Comparison of ENCODE assay signal across 8 cellular contexts in the genomic region with DNA sequence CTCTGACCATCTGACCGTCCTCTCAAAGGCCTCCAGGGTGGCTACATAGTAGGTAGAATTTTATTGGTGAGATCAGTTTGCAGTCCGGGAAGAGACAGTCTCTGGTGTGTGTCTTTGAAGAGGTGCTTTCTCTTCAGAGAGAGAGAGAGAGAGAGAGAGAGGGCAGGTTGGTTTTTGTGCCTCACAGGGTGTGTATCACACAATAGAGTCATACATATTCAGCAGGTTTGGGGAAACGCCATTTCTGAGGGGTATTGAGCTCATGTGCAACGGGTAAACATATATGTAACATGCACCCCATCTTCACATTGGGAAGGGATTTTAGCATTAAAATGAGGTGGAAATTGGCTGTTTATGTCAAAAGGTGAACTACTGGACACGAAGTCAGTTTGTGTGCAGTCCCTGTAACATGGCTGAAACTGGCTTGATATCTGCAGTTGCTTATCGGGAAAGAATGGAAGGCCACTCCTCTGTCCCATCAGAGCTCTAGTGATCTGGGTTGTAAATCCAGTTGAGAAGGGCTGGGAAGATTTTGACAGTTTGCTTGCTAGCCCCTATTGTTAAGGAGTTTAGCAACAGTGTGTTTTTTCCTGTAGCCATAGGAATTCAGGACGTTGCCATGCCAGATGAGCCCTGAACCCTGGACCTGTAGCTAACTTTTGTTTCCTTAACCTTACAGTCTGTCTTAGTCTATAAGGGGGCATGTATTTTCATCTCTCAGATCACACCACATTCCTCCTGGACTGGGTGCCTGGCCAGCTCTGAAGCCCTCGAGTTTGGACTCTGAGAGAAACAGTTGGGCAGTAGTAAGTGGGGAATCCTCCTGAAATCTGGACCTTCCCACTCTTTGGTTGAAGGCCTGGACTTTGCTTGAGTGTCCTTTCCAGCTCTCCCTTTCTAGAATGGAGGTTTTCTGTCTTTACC.
DNase-seq lines count a peak whose midpoint lies in the region; ATAC-seq and TF ChIP-seq lines count a peak whose summit lies in the region.
"Not testable (repeated sequence)": the region's sequence is repeated elsewhere in the genome, so short reads cannot be mapped to it uniquely, and the experiment has no call there.

No MANE protein-coding gene starts in this region.

- H3K27ac Mint-ChIP-seq in CD4-positive, alpha-beta memory T cell: peak overlapping the region; percentile 84 to 97 (median 95)
- H3K27ac Mint-ChIP-seq in activated CD4-positive, alpha-beta T cell treated with anti-CD3 and anti-CD28 coated beads, Interleukin-2, amount 10 ng/mL, durations not matched to agents 7 days and 5 days: peak overlapping the region; percentile 85
- H3K27ac Mint-ChIP-seq in activated T-helper 17 cell treated with anti-CD3 and anti-CD28 coated beads, Interleukin-2, amount 50 U/mL, for 72 hours: peak overlapping the region; percentile 83
- H3K27ac Mint-ChIP-seq in activated naive CD8-positive, alpha-beta T cell treated with anti-CD3 and anti-CD28 coated beads, Interleukin-2, amount 50 U/mL, for 24 hours: peak overlapping the region; percentile 74
- peak overlapping the region; percentile 95 for H3K27ac Mint-ChIP-seq in endothelial cell (ENCODE audit: unreplicated experiment)
- peak overlapping the region; percentile 79 to 97 (median 92) for H3K27ac Mint-ChIP-seq in naive thymus-derived CD8-positive, alpha-beta T cell
- H3K27ac Mint-ChIP-seq in stimulated activated naive CD8-positive, alpha-beta T cell treated with anti-CD3 and anti-CD28 coated beads, Interleukin-15, Interleukin-2, amounts not matched to agents 100 ng/mL and 50 ng/mL, for 24 hours: peak overlapping the region; percentile 78

- POLR2A ChIA-PET in CD4-positive, alpha-beta memory T cell (lab: Charles Lee; ENCODE audit: partially characterized antibody): interaction anchor here (1.5 kb wide), 1 partner anchor 24 kb away, joined by 5 read pairs; no protein-coding TSS in a partner anchor
- POLR2A ChIA-PET in activated CD4-positive, alpha-beta T cell treated with anti-CD3 and anti-CD28 coated beads, Interleukin-2, amount 10 ng/mL, durations not matched to agents 7 days and 5 days (lab: Charles Lee): interaction anchor here (1.0 kb wide), 1 partner anchor 24 kb away, joined by 3 read pairs; no protein-coding TSS in a partner anchor
- POLR2A ChIA-PET in naive thymus-derived CD8-positive, alpha-beta T cell (lab: Charles Lee): interaction anchor here (0.8 to 1.1 kb wide), 2 partner anchors 13 to 24 kb away, joined by 3 to 7 read pairs; no protein-coding TSS in a partner anchor

- H3K27me3 Mint-ChIP-seq in CD4-positive, alpha-beta memory T cell; activated CD4-positive, alpha-beta T cell treated with anti-CD3 and anti-CD28 coated beads, Interleukin-2, amount 10 ng/mL, durations not matched to agents 7 days and 5 days; activated T-helper 17 cell treated with anti-CD3 and anti-CD28 coated beads, Interleukin-2, amount 50 U/mL, for 72 hours; activated naive CD8-positive, alpha-beta T cell treated with anti-CD3 and anti-CD28 coated beads, Interleukin-2, amount 50 U/mL, for 24 hours; endothelial cell (ENCODE audit: unreplicated experiment); naive thymus-derived CD8-positive, alpha-beta T cell; stimulated activated naive CD8-positive, alpha-beta T cell treated with anti-CD3 and anti-CD28 coated beads, Interleukin-15, Interleukin-2, amounts not matched to agents 100 ng/mL and 50 ng/mL, for 24 hours: not testable (repeated sequence)

- H3K36me3 Mint-ChIP-seq in CD4-positive, alpha-beta memory T cell; activated CD4-positive, alpha-beta T cell treated with anti-CD3 and anti-CD28 coated beads, Interleukin-2, amount 10 ng/mL, durations not matched to agents 7 days and 5 days (ENCODE audit: low read depth); activated T-helper 17 cell treated with anti-CD3 and anti-CD28 coated beads, Interleukin-2, amount 50 U/mL, for 72 hours (ENCODE audit: low read depth); activated naive CD8-positive, alpha-beta T cell treated with anti-CD3 and anti-CD28 coated beads, Interleukin-2, amount 50 U/mL, for 24 hours (ENCODE audit: low read depth); endothelial cell (ENCODE audit: low read depth, unreplicated experiment); naive thymus-derived CD8-positive, alpha-beta T cell; stimulated activated naive CD8-positive, alpha-beta T cell treated with anti-CD3 and anti-CD28 coated beads, Interleukin-15, Interleukin-2, amounts not matched to agents 100 ng/mL and 50 ng/mL, for 24 hours (ENCODE audit: low read depth): not testable (repeated sequence)

- not testable (repeated sequence) for TF ChIP-seq CTCF in LNCaP clone FGC (IDR thresholded peaks at IDR 0.05; ENCODE audit: control insufficient read depth, extremely low read depth, insufficient read depth); endothelial cell (IDR thresholded peaks at IDR 0.05; ENCODE audit: unreplicated experiment)

- H3K36me3 ChIP-seq in CD4-positive, alpha-beta memory T cell (ENCODE audit: insufficient read depth, low read length): not testable (repeated sequence)

- DNase-seq in CD4-positive, alpha-beta memory T cell: peak in 1 of 5 donors; percentile 19
- DNase-seq in LNCaP clone FGC (ENCODE audit: low read depth): peak; percentile 19
- not testable (repeated sequence) for DNase-seq in activated CD4-positive, alpha-beta T cell treated with anti-CD3 and anti-CD28 coated beads, Interleukin-2, amount 10 ng/mL, durations not matched to agents 7 days and 5 days; activated naive CD8-positive, alpha-beta T cell treated with anti-CD3 and anti-CD28 coated beads, Interleukin-2, amount 50 U/mL, for 24 hours
- DNase-seq in endothelial cell (ENCODE audit: low spot score): peak; percentile 18
- DNase-seq in naive thymus-derived CD8-positive, alpha-beta T cell: peak in 1 of 10 donors; percentile 15

- H3K27ac ChIP-seq in CD4-positive, alpha-beta memory T cell (ENCODE audit: low read depth, low read length): not testable (repeated sequence)

- CTCF ChIA-PET in CD4-positive, alpha-beta memory T cell (lab: Charles Lee; ENCODE audit: partially characterized antibody); activated CD4-positive, alpha-beta T cell treated with anti-CD3 and anti-CD28 coated beads, Interleukin-2, amount 10 ng/mL, durations not matched to agents 7 days and 5 days (lab: Charles Lee): not testable (repeated sequence)

- peaks cover 15 to 28% (median 23%) of the 10 kb centered on the region in 4 donors for H3K4me1 Mint-ChIP-seq in CD4-positive, alpha-beta memory T cell
- H3K4me1 Mint-ChIP-seq in activated CD4-positive, alpha-beta T cell treated with anti-CD3 and anti-CD28 coated beads, Interleukin-2, amount 10 ng/mL, durations not matched to agents 7 days and 5 days: peaks cover 30% of the 10 kb centered on the region
- H3K4me1 Mint-ChIP-seq in activated T-helper 17 cell treated with anti-CD3 and anti-CD28 coated beads, Interleukin-2, amount 50 U/mL, for 72 hours: peaks cover 13% of the 10 kb centered on the region
- peaks cover 25% of the 10 kb centered on the region for H3K4me1 Mint-ChIP-seq in activated naive CD8-positive, alpha-beta T cell treated with anti-CD3 and anti-CD28 coated beads, Interleukin-2, amount 50 U/mL, for 24 hours
- H3K4me1 Mint-ChIP-seq in endothelial cell (ENCODE audit: unreplicated experiment): peaks cover 13% of the 10 kb centered on the region
- H3K4me1 Mint-ChIP-seq in naive thymus-derived CD8-positive, alpha-beta T cell: peaks cover 14 to 33% (median 28%) of the 10 kb centered on the region in 4 donors
- peaks cover 23% of the 10 kb centered on the region for H3K4me1 Mint-ChIP-seq in stimulated activated naive CD8-positive, alpha-beta T cell treated with anti-CD3 and anti-CD28 coated beads, Interleukin-15, Interleukin-2, amounts not matched to agents 100 ng/mL and 50 ng/mL, for 24 hours (ENCODE audit: low read depth)

- not testable (repeated sequence) for ATAC-seq in activated T-helper 17 cell treated with anti-CD3 and anti-CD28 coated beads, Interleukin-2, amount 50 U/mL, for 72 hours (replicated peaks); activated naive CD8-positive, alpha-beta T cell treated with anti-CD3 and anti-CD28 coated beads, Interleukin-2, amount 50 U/mL, for 24 hours; naive thymus-derived CD8-positive, alpha-beta T cell

- H3K4me1 ChIP-seq in CD4-positive, alpha-beta memory T cell (ENCODE audit: insufficient read depth, low read length): peaks cover 25% of the 10 kb centered on the region

- H3K4me3 ChIP-seq in CD4-positive, alpha-beta memory T cell (ENCODE audit: low read length in 2 of 2); LNCaP clone FGC (ENCODE audit: low read depth, low read length): not testable (repeated sequence)

- H3K9me3 ChIP-seq in CD4-positive, alpha-beta memory T cell (ENCODE audit: control insufficient read depth in 1 of 2, low read length in 2 of 2): not testable (repeated sequence)

- H3K27me3 ChIP-seq in CD4-positive, alpha-beta memory T cell (ENCODE audit: insufficient read depth, low read length): not testable (repeated sequence)

- H3K4me3 Mint-ChIP-seq in CD4-positive, alpha-beta memory T cell: peak overlapping the region in 7 of 8 donors; percentile 4 to 82 (median 54)
- H3K4me3 Mint-ChIP-seq in activated CD4-positive, alpha-beta T cell treated with anti-CD3 and anti-CD28 coated beads, Interleukin-2, amount 10 ng/mL, durations not matched to agents 7 days and 5 days: peak overlapping the region; percentile 0
- peak overlapping the region; percentile 65 for H3K4me3 Mint-ChIP-seq in activated T-helper 17 cell treated with anti-CD3 and anti-CD28 coated beads, Interleukin-2, amount 50 U/mL, for 72 hours
- H3K4me3 Mint-ChIP-seq in activated naive CD8-positive, alpha-beta T cell treated with anti-CD3 and anti-CD28 coated beads, Interleukin-2, amount 50 U/mL, for 24 hours: not testable (repeated sequence)
- H3K4me3 Mint-ChIP-seq in endothelial cell (ENCODE audit: unreplicated experiment): peak overlapping the region; percentile 23
- H3K4me3 Mint-ChIP-seq in naive thymus-derived CD8-positive, alpha-beta T cell: peak overlapping the region in 9 of 10 donors; percentile 7 to 63 (median 45)
- peak overlapping the region; percentile 9 for H3K4me3 Mint-ChIP-seq in stimulated activated naive CD8-positive, alpha-beta T cell treated with anti-CD3 and anti-CD28 coated beads, Interleukin-15, Interleukin-2, amounts not matched to agents 100 ng/mL and 50 ng/mL, for 24 hours

- H3K9me3 Mint-ChIP-seq in CD4-positive, alpha-beta memory T cell; activated CD4-positive, alpha-beta T cell treated with anti-CD3 and anti-CD28 coated beads, Interleukin-2, amount 10 ng/mL, durations not matched to agents 7 days and 5 days; activated T-helper 17 cell treated with anti-CD3 and anti-CD28 coated beads, Interleukin-2, amount 50 U/mL, for 72 hours; activated naive CD8-positive, alpha-beta T cell treated with anti-CD3 and anti-CD28 coated beads, Interleukin-2, amount 50 U/mL, for 24 hours; endothelial cell (ENCODE audit: unreplicated experiment); naive thymus-derived CD8-positive, alpha-beta T cell; stimulated activated naive CD8-positive, alpha-beta T cell treated with anti-CD3 and anti-CD28 coated beads, Interleukin-15, Interleukin-2, amounts not matched to agents 100 ng/mL and 50 ng/mL, for 24 hours: not testable (repeated sequence)

- intact Hi-C loops in CD4-positive, alpha-beta memory T cell (cut with micrococcal nuclease): not testable (repeated sequence)
